Comparison of ENCODE assay signal across 13 cellular contexts in the genomic region with DNA sequence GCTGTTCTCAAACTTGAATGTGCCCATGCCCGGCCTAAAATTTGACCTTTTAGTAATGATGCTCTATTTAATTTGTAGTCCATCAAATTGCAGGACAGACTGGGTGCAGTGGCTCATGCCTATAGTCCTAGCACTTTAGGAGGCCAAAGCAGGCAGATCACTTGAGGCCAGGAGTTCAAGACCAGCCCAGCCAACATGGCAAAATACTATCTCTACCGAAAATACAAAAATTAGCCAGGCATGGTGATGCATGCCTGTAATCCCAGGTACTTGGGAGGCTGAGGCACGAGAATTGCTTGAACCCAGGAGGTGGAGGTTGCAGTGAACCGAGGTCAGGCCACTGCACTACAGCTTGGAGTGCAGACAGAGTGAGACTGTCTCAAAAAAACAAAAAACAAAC. TPM values are rescaled to one million over a fixed set of nuclear protein-coding genes. Genes with fewer than 3 reads are reported as not detected.
"Had no signal": no experiment of that assay in that cellular context is flagged by ENCODE, and none has a peak within 500 bp of the region (broad histone marks: within the 10 kb centered on the region; RNA-seq: fewer than 3 reads in every experiment).

No MANE protein-coding gene starts in this region.

RNA-seq across cellular contexts. Expression of a gene that starts 51.3 kb away (rescaled TPM):
- total RNA-seq: activated B cell treated with CpG ODN at 0.5 μM for 24 hours; activated CD4-positive, alpha-beta memory T cell treated with anti-CD3 and anti-CD28 coated beads for 36 hours; activated CD4-positive, alpha-beta memory T cell treated with anti-CD3 and anti-CD28 coated beads, Interleukin-2, amount 10 ng/mL, durations not matched to agents 7 days and 5 days; activated CD4-positive, alpha-beta T cell treated with anti-CD3 and anti-CD28 coated beads for 36 hours; activated CD4-positive, alpha-beta T cell treated with anti-CD3 and anti-CD28 coated beads, Interleukin-2, amount 10 ng/mL, durations not matched to agents 24 days and 14 days; activated CD4-positive, alpha-beta T cell treated with anti-CD3 and anti-CD28 coated beads, Interleukin-2, amount 10 ng/mL, durations not matched to agents 7 days and 5 days; activated CD8-positive, alpha-beta memory T cell treated with anti-CD3 and anti-CD28 coated beads for 36 hours; activated CD8-positive, alpha-beta memory T cell treated with anti-CD3 and anti-CD28 coated beads, Interleukin-2, amount 10 ng/mL, durations not matched to agents 7 days and 5 days; activated CD8-positive, alpha-beta T cell treated with anti-CD3 and anti-CD28 coated beads for 36 hours; activated CD8-positive, alpha-beta T cell treated with anti-CD3 and anti-CD28 coated beads, Interleukin-2, amount 10 ng/mL, durations not matched to agents 7 days and 5 days; T-helper 1 cell treated with Interleukin-12 subunit alpha and Interleukin-12 subunit beta and Interleukin-4 antibody, amounts not matched to agents 30 ng/mL and 1 ng/mL, for 36 hours; T-helper 17 cell; T-helper 2 cell treated with Interferon-gamma antibody and Interleukin-4, amounts not matched to agents 100 ng/mL and 5 ng/mL, for 36 hours had no signal
